In the genomic region with DNA sequence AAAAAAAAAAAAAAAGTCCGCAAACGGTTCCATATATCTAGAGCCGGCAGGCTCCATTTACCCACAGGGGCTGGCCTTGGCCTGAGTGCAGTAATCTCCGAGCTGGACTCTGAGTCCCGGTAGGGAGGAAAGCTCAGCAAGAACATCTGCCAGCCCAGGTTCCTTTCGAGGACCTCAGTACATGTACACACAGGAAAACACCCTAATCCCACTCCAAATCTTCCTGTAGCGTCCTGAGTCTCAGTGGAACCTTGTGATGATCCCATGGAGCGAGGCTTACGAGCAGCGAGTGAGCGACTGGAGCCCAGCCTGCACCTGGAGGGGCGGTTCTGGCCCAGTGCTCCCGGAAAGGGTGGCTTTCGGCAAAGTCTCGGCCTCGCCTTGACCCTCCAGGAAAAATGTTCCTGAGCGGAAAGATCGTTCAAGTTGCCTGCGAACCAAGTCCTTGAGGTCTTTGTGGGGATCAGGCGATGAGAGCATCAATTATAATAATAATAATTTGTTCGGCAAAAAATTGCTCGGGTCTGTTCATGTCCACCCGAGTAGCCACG, we compare ENCODE assay signal across 2 cellular contexts.
TF ChIP-seq lines count a peak whose summit lies in the region.

No MANE protein-coding gene starts in this region.

TF ChIP-seq in Ishikawa, 13 proteins besides CTCF, POLR2A, EP300 and RAD21:
- TF ChIP-seq REST (IDR thresholded peaks at IDR 0.05; ENCODE audit: low read depth) (no peak), EGR1 (IDR thresholded peaks at IDR 0.05) (no peak), CREB1 (IDR thresholded peaks at IDR 0.05; ENCODE audit: low read depth) (no peak), TAF1 (IDR thresholded peaks at IDR 0.05; ENCODE audit: low read depth) (peak; percentile 37; the same call in 1 of the 2 replicates), FOXM1 (IDR thresholded peaks at IDR 0.05; ENCODE audit: borderline replicate concordance, low read depth) (no peak), TCF12 (IDR thresholded peaks at IDR 0.05; ENCODE audit: low read depth) (peak; percentile 62; the same call in 1 of the 2 replicates), CEBPB (IDR thresholded peaks at IDR 0.05) (no peak), ZBTB7A (IDR thresholded peaks at IDR 0.05; ENCODE audit: low read depth) (no peak), TEAD4 (IDR thresholded peaks at IDR 0.05) (no peak), MAX (IDR thresholded peaks at IDR 0.05) (peak; percentile 17; the same call in 1 of the 2 replicates), YY1 (IDR thresholded peaks at IDR 0.05; ENCODE audit: low read depth) (no peak), NFIC (IDR thresholded peaks at IDR 0.05) (no peak)
- TF ChIP-seq, protein P1, sequence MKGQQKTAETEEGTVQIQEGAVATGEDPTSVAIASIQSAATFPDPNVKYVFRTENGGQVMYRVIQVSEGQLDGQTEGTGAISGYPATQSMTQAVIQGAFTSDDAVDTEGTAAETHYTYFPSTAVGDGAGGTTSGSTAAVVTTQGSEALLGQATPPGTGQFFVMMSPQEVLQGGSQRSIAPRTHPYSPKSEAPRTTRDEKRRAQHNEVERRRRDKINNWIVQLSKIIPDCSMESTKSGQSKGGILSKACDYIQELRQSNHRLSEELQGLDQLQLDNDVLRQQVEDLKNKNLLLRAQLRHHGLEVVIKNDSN (IDR thresholded peaks at IDR 0.05) = no peak

TF ChIP-seq in K562, 482 proteins besides CTCF, POLR2A, EP300 and RAD21 (continued from another document and continues in another):
- TF ChIP-seq, protein P2, sequence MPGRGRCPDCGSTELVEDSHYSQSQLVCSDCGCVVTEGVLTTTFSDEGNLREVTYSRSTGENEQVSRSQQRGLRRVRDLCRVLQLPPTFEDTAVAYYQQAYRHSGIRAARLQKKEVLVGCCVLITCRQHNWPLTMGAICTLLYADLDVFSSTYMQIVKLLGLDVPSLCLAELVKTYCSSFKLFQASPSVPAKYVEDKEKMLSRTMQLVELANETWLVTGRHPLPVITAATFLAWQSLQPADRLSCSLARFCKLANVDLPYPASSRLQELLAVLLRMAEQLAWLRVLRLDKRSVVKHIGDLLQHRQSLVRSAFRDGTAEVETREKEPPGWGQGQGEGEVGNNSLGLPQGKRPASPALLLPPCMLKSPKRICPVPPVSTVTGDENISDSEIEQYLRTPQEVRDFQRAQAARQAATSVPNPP (IDR thresholded peaks at IDR 0.05; ENCODE audit: borderline replicate concordance, insufficient read depth, insufficient read length) = no peak
- peak; percentile 48 for TF ChIP-seq RBBP5 (IDR thresholded peaks at IDR 0.05; ENCODE audit: borderline replicate concordance, insufficient read depth, low read length, poor library complexity, severe bottlenecking)
- 0 out of 2 replicates have a peak, but pooled peaks have one; percentile 17 for TF ChIP-seq TCF7 (IDR thresholded peaks at IDR 0.05; ENCODE audit: borderline replicate concordance)
- TF ChIP-seq GABPB1 (CRISPR knock-in tag; IDR thresholded peaks at IDR 0.05) = peak; percentile 41; the same call in 1 of the 2 replicates
- 0 out of 2 replicates have a peak, but pooled peaks have one; percentile 3 for TF ChIP-seq GTF2F1 (IDR thresholded peaks at IDR 0.05; ENCODE audit: low read depth, low read length)
- TF ChIP-seq EZH2 (IDR thresholded peaks at IDR 0.05; ENCODE audit: borderline replicate concordance, low read depth, low read length) = no peak
- no peak for TF ChIP-seq FUS (optimal IDR thresholded peaks at IDR 0.05; ENCODE audit: low read depth, low read length)
- TF ChIP-seq, protein P3, sequence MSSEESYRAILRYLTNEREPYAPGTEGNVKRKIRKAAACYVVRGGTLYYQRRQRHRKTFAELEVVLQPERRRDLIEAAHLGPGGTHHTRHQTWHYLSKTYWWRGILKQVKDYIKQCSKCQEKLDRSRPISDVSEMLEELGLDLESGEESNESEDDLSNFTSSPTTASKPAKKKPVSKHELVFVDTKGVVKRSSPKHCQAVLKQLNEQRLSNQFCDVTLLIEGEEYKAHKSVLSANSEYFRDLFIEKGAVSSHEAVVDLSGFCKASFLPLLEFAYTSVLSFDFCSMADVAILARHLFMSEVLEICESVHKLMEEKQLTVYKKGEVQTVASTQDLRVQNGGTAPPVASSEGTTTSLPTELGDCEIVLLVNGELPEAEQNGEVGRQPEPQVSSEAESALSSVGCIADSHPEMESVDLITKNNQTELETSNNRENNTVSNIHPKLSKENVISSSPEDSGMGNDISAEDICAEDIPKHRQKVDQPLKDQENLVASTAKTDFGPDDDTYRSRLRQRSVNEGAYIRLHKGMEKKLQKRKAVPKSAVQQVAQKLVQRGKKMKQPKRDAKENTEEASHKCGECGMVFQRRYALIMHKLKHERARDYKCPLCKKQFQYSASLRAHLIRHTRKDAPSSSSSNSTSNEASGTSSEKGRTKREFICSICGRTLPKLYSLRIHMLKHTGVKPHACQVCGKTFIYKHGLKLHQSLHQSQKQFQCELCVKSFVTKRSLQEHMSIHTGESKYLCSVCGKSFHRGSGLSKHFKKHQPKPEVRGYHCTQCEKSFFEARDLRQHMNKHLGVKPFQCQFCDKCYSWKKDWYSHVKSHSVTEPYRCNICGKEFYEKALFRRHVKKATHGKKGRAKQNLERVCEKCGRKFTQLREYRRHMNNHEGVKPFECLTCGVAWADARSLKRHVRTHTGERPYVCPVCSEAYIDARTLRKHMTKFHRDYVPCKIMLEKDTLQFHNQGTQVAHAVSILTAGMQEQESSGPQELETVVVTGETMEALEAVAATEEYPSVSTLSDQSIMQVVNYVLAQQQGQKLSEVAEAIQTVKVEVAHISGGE (CRISPR knock-in tag; IDR thresholded peaks at IDR 0.05) = peak in 2 of 3 experiments; percentile 31 to 94; a peak in 3 of 6 replicates
- TF ChIP-seq CBX1 (IDR thresholded peaks at IDR 0.05; ENCODE audit: low read depth) = 0 out of 2 replicates have a peak, but pooled peaks have one; percentile 60
- TF ChIP-seq, protein P4, sequence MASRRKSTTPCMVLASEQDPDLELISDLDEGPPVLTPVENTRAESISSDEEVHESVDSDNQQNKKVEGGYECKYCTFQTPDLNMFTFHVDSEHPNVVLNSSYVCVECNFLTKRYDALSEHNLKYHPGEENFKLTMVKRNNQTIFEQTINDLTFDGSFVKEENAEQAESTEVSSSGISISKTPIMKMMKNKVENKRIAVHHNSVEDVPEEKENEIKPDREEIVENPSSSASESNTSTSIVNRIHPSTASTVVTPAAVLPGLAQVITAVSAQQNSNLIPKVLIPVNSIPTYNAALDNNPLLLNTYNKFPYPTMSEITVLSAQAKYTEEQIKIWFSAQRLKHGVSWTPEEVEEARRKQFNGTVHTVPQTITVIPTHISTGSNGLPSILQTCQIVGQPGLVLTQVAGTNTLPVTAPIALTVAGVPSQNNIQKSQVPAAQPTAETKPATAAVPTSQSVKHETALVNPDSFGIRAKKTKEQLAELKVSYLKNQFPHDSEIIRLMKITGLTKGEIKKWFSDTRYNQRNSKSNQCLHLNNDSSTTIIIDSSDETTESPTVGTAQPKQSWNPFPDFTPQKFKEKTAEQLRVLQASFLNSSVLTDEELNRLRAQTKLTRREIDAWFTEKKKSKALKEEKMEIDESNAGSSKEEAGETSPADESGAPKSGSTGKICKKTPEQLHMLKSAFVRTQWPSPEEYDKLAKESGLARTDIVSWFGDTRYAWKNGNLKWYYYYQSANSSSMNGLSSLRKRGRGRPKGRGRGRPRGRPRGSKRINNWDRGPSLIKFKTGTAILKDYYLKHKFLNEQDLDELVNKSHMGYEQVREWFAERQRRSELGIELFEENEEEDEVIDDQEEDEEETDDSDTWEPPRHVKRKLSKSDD (conservative IDR thresholded peaks at IDR 0.05; ENCODE audit: low read length) = no peak
- TF ChIP-seq KDM5B (IDR thresholded peaks at IDR 0.05; ENCODE audit: insufficient replicate concordance, low read depth, low read length) = peak; percentile 60
- no peak for TF ChIP-seq RCOR1 (IDR thresholded peaks at IDR 0.05; ENCODE audit: borderline replicate concordance in 1 of 2, low read depth in 2 of 2, low read length in 2 of 2)
- peak; percentile 29; the same call in 1 of the 2 replicates for TF ChIP-seq ETV5 (CRISPR knock-in tag; IDR thresholded peaks at IDR 0.05; ENCODE audit: low read depth)
- no peak for TF ChIP-seq NR1H2 (CRISPR knock-in tag; IDR thresholded peaks at IDR 0.05)
- peak; percentile 44; the same call in 1 of the 2 replicates for TF ChIP-seq ZNF263 (CRISPR knock-in tag; IDR thresholded peaks at IDR 0.05; ENCODE audit: borderline replicate concordance)
- TF ChIP-seq PCBP2 (IDR thresholded peaks at IDR 0.05; ENCODE audit: low read depth, low read length, poor library complexity, severe bottlenecking) = no peak
- TF ChIP-seq SETDB1 (IDR thresholded peaks at IDR 0.05; ENCODE audit: low read length) = no peak
- TF ChIP-seq ZKSCAN8 (CRISPR knock-in tag; IDR thresholded peaks at IDR 0.05) = 0 out of 2 replicates have a peak, but pooled peaks have one; percentile 69
- peak; percentile 12; the same call in 1 of the 2 replicates for TF ChIP-seq SP1 (CRISPR knock-in tag; IDR thresholded peaks at IDR 0.05)
- peak; percentile 77 for TF ChIP-seq L3MBTL2 (IDR thresholded peaks at IDR 0.05)
- no peak for TF ChIP-seq MEF2D (tag; conservative IDR thresholded peaks at IDR 0.05; ENCODE audit: low read depth)
- peak; percentile 57; the same call in 1 of the 2 replicates for TF ChIP-seq ZFX (CRISPR knock-in tag; IDR thresholded peaks at IDR 0.05)
- TF ChIP-seq NR2C1 (IDR thresholded peaks at IDR 0.05) = peak; percentile 67; the same call in 1 of the 2 replicates
- TF ChIP-seq NR2C1 (tag; IDR thresholded peaks at IDR 0.05) = peak; percentile 86
- TF ChIP-seq, protein P5, sequence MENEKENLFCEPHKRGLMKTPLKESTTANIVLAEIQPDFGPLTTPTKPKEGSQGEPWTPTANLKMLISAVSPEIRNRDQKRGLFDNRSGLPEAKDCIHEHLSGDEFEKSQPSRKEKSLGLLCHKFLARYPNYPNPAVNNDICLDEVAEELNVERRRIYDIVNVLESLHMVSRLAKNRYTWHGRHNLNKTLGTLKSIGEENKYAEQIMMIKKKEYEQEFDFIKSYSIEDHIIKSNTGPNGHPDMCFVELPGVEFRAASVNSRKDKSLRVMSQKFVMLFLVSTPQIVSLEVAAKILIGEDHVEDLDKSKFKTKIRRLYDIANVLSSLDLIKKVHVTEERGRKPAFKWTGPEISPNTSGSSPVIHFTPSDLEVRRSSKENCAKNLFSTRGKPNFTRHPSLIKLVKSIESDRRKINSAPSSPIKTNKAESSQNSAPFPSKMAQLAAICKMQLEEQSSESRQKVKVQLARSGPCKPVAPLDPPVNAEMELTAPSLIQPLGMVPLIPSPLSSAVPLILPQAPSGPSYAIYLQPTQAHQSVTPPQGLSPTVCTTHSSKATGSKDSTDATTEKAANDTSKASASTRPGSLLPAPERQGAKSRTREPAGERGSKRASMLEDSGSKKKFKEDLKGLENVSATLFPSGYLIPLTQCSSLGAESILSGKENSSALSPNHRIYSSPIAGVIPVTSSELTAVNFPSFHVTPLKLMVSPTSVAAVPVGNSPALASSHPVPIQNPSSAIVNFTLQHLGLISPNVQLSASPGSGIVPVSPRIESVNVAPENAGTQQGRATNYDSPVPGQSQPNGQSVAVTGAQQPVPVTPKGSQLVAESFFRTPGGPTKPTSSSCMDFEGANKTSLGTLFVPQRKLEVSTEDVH (IDR thresholded peaks at IDR 0.05; ENCODE audit: low read depth, partially characterized antibody) = no peak
- TF ChIP-seq ZNF384 (IDR thresholded peaks at IDR 0.05; ENCODE audit: low read depth, low read length) = peak; percentile 76
- TF ChIP-seq MLLT1 (IDR thresholded peaks at IDR 0.05) = peak in 1 of 2 experiments; percentile 9; a peak in 1 of 4 replicates
- TF ChIP-seq GABPA (tag; conservative IDR thresholded peaks at IDR 0.05; ENCODE audit: low read depth) = peak; percentile 83
- peak in 1 of 2 experiments; percentile 60; a peak in 1 of 4 replicates for TF ChIP-seq NONO (IDR thresholded peaks at IDR 0.05; ENCODE audit: low read depth in 2 of 2, low read length in 1 of 2)
- TF ChIP-seq KAT7 (CRISPR knock-in tag; IDR thresholded peaks at IDR 0.05; ENCODE audit: borderline replicate concordance) = peak; percentile 22; the same call in 1 of the 2 replicates
- TF ChIP-seq TAF7 (tag; IDR thresholded peaks at IDR 0.05) = 0 out of 2 replicates have a peak, but pooled peaks have one; percentile 18
- 0 out of 2 replicates have a peak, but pooled peaks have one; percentile 5 for TF ChIP-seq HCFC1 (IDR thresholded peaks at IDR 0.05; ENCODE audit: low read depth, low read length)
- TF ChIP-seq, protein P6, sequence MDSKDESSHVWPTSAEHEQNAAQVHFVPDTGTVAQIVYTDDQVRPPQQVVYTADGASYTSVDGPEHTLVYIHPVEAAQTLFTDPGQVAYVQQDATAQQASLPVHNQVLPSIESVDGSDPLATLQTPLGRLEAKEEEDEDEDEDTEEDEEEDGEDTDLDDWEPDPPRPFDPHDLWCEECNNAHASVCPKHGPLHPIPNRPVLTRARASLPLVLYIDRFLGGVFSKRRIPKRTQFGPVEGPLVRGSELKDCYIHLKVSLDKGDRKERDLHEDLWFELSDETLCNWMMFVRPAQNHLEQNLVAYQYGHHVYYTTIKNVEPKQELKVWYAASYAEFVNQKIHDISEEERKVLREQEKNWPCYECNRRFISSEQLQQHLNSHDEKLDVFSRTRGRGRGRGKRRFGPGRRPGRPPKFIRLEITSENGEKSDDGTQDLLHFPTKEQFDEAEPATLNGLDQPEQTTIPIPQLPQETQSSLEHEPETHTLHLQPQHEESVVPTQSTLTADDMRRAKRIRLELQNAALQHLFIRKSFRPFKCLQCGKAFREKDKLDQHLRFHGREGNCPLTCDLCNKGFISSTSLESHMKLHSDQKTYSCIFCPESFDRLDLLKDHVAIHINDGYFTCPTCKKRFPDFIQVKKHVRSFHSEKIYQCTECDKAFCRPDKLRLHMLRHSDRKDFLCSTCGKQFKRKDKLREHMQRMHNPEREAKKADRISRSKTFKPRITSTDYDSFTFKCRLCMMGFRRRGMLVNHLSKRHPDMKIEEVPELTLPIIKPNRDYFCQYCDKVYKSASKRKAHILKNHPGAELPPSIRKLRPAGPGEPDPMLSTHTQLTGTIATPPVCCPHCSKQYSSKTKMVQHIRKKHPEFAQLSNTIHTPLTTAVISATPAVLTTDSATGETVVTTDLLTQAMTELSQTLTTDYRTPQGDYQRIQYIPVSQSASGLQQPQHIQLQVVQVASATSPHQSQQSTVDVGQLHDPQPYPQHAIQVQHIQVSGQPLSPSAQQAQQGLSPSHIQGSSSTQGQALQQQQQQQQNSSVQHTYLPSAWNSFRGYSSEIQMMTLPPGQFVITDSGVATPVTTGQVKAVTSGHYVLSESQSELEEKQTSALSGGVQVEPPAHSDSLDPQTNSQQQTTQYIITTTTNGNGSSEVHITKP (IDR thresholded peaks at IDR 0.05; ENCODE audit: partially characterized antibody) = peak; percentile 36
- TF ChIP-seq ZNF584 (CRISPR knock-in tag; IDR thresholded peaks at IDR 0.05; ENCODE audit: low read depth) = 0 out of 2 replicates have a peak, but pooled peaks have one; percentile 21
- 0 out of 2 replicates have a peak, but pooled peaks have one; percentile 12 for TF ChIP-seq HDAC2 (IDR thresholded peaks at IDR 0.05)
